In genomic region chr17:32444301-32445074, GRCh38 we compare ENCODE assay signal across 1 cellular context.
TF ChIP-seq lines count a peak whose summit lies in the region.

TSS of gene PSMD11 (plus strand) at chr17:32444510. CDS start at chr17:32444524, 14 bp downstream.

TF ChIP-seq in SK-N-SH, 30 proteins besides CTCF, POLR2A, EP300 and RAD21 (continued from another document):
- TF ChIP-seq ELF1 (IDR thresholded peaks at IDR 0.05) (no peak), MEF2A (IDR thresholded peaks at IDR 0.05; ENCODE audit: borderline replicate concordance, low read depth) (no peak), RFX5 (IDR thresholded peaks at IDR 0.05; ENCODE audit: low read length) (no peak), NRF1 (IDR thresholded peaks at IDR 0.05; ENCODE audit: low read depth, low read length) (no peak), SMC3 (IDR thresholded peaks at IDR 0.05; ENCODE audit: low read depth, low read length) (no peak), FOXM1 (IDR thresholded peaks at IDR 0.05; ENCODE audit: low read depth) (no peak), PBX3 (IDR thresholded peaks at IDR 0.05) (no peak; the same call in 1 of the 2 replicates), FOXJ3 (CRISPR knock-in tag; IDR thresholded peaks at IDR 0.05) (no peak), TAF1 (IDR thresholded peaks at IDR 0.05; ENCODE audit: borderline replicate concordance, low read depth, low read length) (peak; percentile 87; the same call in 1 of the 2 replicates), TCF12 (IDR thresholded peaks at IDR 0.05) (peak; percentile 32; the same call in 1 of the 2 replicates), GABPA (IDR thresholded peaks at IDR 0.05; ENCODE audit: low read depth) (peak; percentile 97), FOSL2 (IDR thresholded peaks at IDR 0.05; ENCODE audit: borderline replicate concordance, low read depth) (no peak), RXRA (IDR thresholded peaks at IDR 0.05; ENCODE audit: borderline replicate concordance, low read depth) (no peak), SIN3A (IDR thresholded peaks at IDR 0.05; ENCODE audit: borderline replicate concordance, low read depth, low read length) (peak; percentile 41; the same call in 1 of the 2 replicates), MXI1 (IDR thresholded peaks at IDR 0.05; ENCODE audit: low read depth, low read length) (peak; percentile 34), EZH2phosphoT487 (IDR thresholded peaks at IDR 0.05; ENCODE audit: borderline replicate concordance, low read depth) (no peak), YY1 (IDR thresholded peaks at IDR 0.05; ENCODE audit: low read depth) (peak; percentile 93)
- TF ChIP-seq, protein P1, sequence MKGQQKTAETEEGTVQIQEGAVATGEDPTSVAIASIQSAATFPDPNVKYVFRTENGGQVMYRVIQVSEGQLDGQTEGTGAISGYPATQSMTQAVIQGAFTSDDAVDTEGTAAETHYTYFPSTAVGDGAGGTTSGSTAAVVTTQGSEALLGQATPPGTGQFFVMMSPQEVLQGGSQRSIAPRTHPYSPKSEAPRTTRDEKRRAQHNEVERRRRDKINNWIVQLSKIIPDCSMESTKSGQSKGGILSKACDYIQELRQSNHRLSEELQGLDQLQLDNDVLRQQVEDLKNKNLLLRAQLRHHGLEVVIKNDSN (IDR thresholded peaks at IDR 0.05; ENCODE audit: borderline replicate concordance, low read depth): 0 out of 2 replicates have a peak, but pooled peaks have one; percentile 30
